In genomic region chr13:23159205-23159586, GRCh38 we compare ENCODE assay signal across 8 cellular contexts. TPM values are rescaled to one million over a fixed set of nuclear protein-coding genes. Genes with fewer than 3 reads are reported as not detected.
DNase-seq lines count a peak whose midpoint lies in the region; ATAC-seq and TF ChIP-seq lines count a peak whose summit lies in the region.

No MANE protein-coding gene starts in this region.

- no peak overlapping the region for H2BK20ac ChIP-seq in H9 (ENCODE audit: low read depth, low read length, poor library complexity, severe bottlenecking)

- H3K27ac ChIP-seq in H9 (ENCODE audit: insufficient read length, low read depth, low read length) (no peak overlapping the region), right cardiac atrium (ENCODE audit: low read length) (no peak overlapping the region)

- no peak overlapping the region for H4K5ac ChIP-seq in H9 (ENCODE audit: insufficient read length, low read depth, low read length)

- CTCF ChIA-PET in WTC11 (lab: Charles Lee), result interaction anchor here (0.5 to 1.0 kb wide), 19 partner anchors 9 to 358 kb away, joined by 3 to 8 read pairs (median 3); no protein-coding TSS in a partner anchor

- peak overlapping the region; percentile 45 for H3K4me3 ChIP-seq in right cardiac atrium (ENCODE audit: low read length)

- in situ Hi-C loops in G401 (cut with HindIII; ENCODE audit: low sequenced_read_pairs), result no loop called here

- intact Hi-C loops in right cardiac atrium (cut with DNase I), result no loop called here

- no peak overlapping the region for H2BK15ac ChIP-seq in H9 (ENCODE audit: low read depth, low read length)

- H3K18ac ChIP-seq in H9 (ENCODE audit: insufficient read length, low read depth, low read length), result no peak overlapping the region

- peak overlapping the region; percentile 94 for H3K4me2 ChIP-seq in H9 (ENCODE audit: insufficient read depth, insufficient read length, low read length)

- no peaks in the 10 kb centered on the region for H3K79me2 ChIP-seq in H9 (ENCODE audit: insufficient read depth, low read length)

- H3K9me3 ChIP-seq in H9 (ENCODE audit: control insufficient read depth, low read depth, low read length) (no peaks in the 10 kb centered on the region), right cardiac atrium (ENCODE audit: control insufficient read depth, low read length) (no peaks in the 10 kb centered on the region)

- H3K4me1 Mint-ChIP-seq in H9, result peaks cover 7 to 8% of the 10 kb centered on the region in 2 experiments
- H3K4me1 Mint-ChIP-seq in WTC11, result peaks cover 6% of the 10 kb centered on the region
- peaks cover 0 to 4% of the 10 kb centered on the region in 2 donors for H3K4me1 Mint-ChIP-seq in immature natural killer cell

- no peak overlapping the region for H3K56ac ChIP-seq in H9 (ENCODE audit: insufficient read length, low read depth, low read length)

- no peak overlapping the region for H3T11ph ChIP-seq in H9 (ENCODE audit: low read length)

- no peak overlapping the region for H3K23ac ChIP-seq in H9 (ENCODE audit: insufficient read length, low read depth, low read length)

- H3K27me3 Mint-ChIP-seq in H9 (ENCODE audit: low read depth) (peaks cover 32% of the 10 kb centered on the region), WTC11 (ENCODE audit: low read depth) (peaks cover 40% of the 10 kb centered on the region), immature natural killer cell (ENCODE audit: low read depth in 3 of 3) (peaks cover 4 to 9% (median 8%) of the 10 kb centered on the region in 3 donors)

- H3K36me3 Mint-ChIP-seq in H9 (ENCODE audit: insufficient read depth in 1 of 3, low read depth in 3 of 3), result no peaks in the 10 kb centered on the region; a peak in 3 of 7 replicates
- no peaks in the 10 kb centered on the region; the same call in 1 of the 2 replicates for H3K36me3 Mint-ChIP-seq in WTC11
- no peaks in the 10 kb centered on the region for H3K36me3 Mint-ChIP-seq in immature natural killer cell

- no peak overlapping the region for H2BK5ac ChIP-seq in H9 (ENCODE audit: insufficient read length, low read length)

- no peak overlapping the region for H3K14ac ChIP-seq in H9 (ENCODE audit: insufficient read depth, low read length)

- POLR2A ChIA-PET in WTC11 (lab: Charles Lee), result no interaction called here

- no CpG with 5 or more reads among the region's 11 CpGs for WGBS in H9 (ENCODE audit: extremely low coverage, insufficient read length, low lambda C conversion rate)
- WGBS in right cardiac atrium, result 15% methylated on average over 11 of the region's 11 CpGs

- H2BK120ac ChIP-seq in H9 (ENCODE audit: low read depth, low read length, poor library complexity, severe bottlenecking), result no peak overlapping the region

- H3K4me3 Mint-ChIP-seq in H9 (peak overlapping the region; percentile 91 to 97), WTC11 (peak overlapping the region; percentile 92), immature natural killer cell (no peak overlapping the region)

- no peaks in the 10 kb centered on the region for H3K79me1 ChIP-seq in H9 (ENCODE audit: insufficient read depth, low read depth, low read length, poor library complexity, severe bottlenecking)

- H3K9ac ChIP-seq in H9 (ENCODE audit: extremely low read depth, insufficient read length, low read length), result no peak overlapping the region

- H2AK5ac ChIP-seq in H9 (ENCODE audit: insufficient read length, low read length), result no peak overlapping the region

- H4K91ac ChIP-seq in H9 (ENCODE audit: insufficient read length, low read depth, low read length), result no peak overlapping the region

- peaks cover 4% of the 10 kb centered on the region for H3K23me2 ChIP-seq in H9 (ENCODE audit: insufficient read length, low read depth, low read length, poor library complexity, severe bottlenecking)

- peak; percentile 82 for ATAC-seq in WTC11
- ATAC-seq in right cardiac atrium, result peak; percentile 50 to 65

- peak overlapping the region; percentile 71 for H2AFZ ChIP-seq in H9 (ENCODE audit: low read length)

- H3K4me1 ChIP-seq in H9 (ENCODE audit: insufficient read depth, low read length) (no peaks in the 10 kb centered on the region), right cardiac atrium (ENCODE audit: control insufficient read depth, insufficient read depth, low read length) (no peaks in the 10 kb centered on the region)

- peak; percentile 64 for DNase-seq in AG08395 (ENCODE audit: low spot score)
- peak; percentile 76 for DNase-seq in H9
- DNase-seq in WTC11 (ENCODE audit: low spot score), result peak; percentile 85
- peak in 2 of 3 donors; percentile 32 to 62 for DNase-seq in right cardiac atrium
- DNase-seq in stimulated activated CD4-positive, alpha-beta T cell treated with anti-CD3 and anti-CD28 coated beads, Interleukin-12 subunit alpha, Interleukin-12 subunit beta, amount 100 ng/mL, for 48 hours (ENCODE audit: low read depth in 2 of 3, low spot score in 1 of 3), result peak; percentile 3 to 14 (median 8)
- DNase-seq in G401 (ENCODE audit: low spot score), result no peak
- DNase-seq in immature natural killer cell, result no peak
- DNase-seq in activated gamma-delta T cell (lab: John Stamatoyannopoulos, UW), result no peak

- H3K27me3 ChIP-seq in H9 (ENCODE audit: insufficient read depth, low read length) (peaks cover 8% of the 10 kb centered on the region; the same call in 1 of the 2 replicates), right cardiac atrium (ENCODE audit: control insufficient read depth, insufficient read depth) (no peaks in the 10 kb centered on the region)

- no peak overlapping the region for H4K8ac ChIP-seq in H9 (replicated peaks; ENCODE audit: insufficient read length, low read depth, low read length)

- H3K9me3 Mint-ChIP-seq in H9 (peaks cover 0 to 2% of the 10 kb centered on the region in 2 experiments; a peak in 3 of 5 replicates), WTC11 (peaks cover 16% of the 10 kb centered on the region), immature natural killer cell (peaks cover 0 to 3% (median 0%) of the 10 kb centered on the region in 6 donors)

- no peak overlapping the region for H2BK12ac ChIP-seq in H9 (ENCODE audit: insufficient read length, low read depth, low read length)

- no peak overlapping the region for H3K4ac ChIP-seq in H9 (ENCODE audit: low read depth, low read length)

- H3K27ac Mint-ChIP-seq in H9, result no peak overlapping the region
- no peak overlapping the region for H3K27ac Mint-ChIP-seq in WTC11
- H3K27ac Mint-ChIP-seq in immature natural killer cell, result no peak overlapping the region

- TF ChIP-seq CTCF in H9 (conservative IDR thresholded peaks at IDR 0.05) (peak; percentile 88), WTC11 (IDR thresholded peaks at IDR 0.05) (peak; percentile 67; the same call in 1 of the 2 replicates)

- no peaks in the 10 kb centered on the region for H4K20me1 ChIP-seq in H9 (ENCODE audit: control insufficient read depth, insufficient read depth, insufficient read length)

TF ChIP-seq in WTC11, 78 proteins besides CTCF, POLR2A, EP300 and RAD21 (continues in another document):
- no peak for TF ChIP-seq E2F4 (CRISPR knock-in tag; IDR thresholded peaks at IDR 0.05; ENCODE audit: borderline replicate concordance, low read depth)
- no peak for TF ChIP-seq RELA (CRISPR knock-in tag; IDR thresholded peaks at IDR 0.05; ENCODE audit: borderline replicate concordance)
- no peak for TF ChIP-seq ATF2 (CRISPR knock-in tag; IDR thresholded peaks at IDR 0.05; ENCODE audit: borderline replicate concordance, low read depth)
- no peak for TF ChIP-seq ATF6 (CRISPR knock-in tag; IDR thresholded peaks at IDR 0.05)

RNA-seq across cellular contexts. Expression of gene SGCG, which starts 21.6 kb away (rescaled TPM):
- total RNA-seq in H9 (2021), result 0.31 TPM in 1 of 2 replicates, not detected in the other
- not detected in 3 replicates for total RNA-seq in WTC11 (2021)
- 100 to 1,000 TPM in 2 of 4 donors, 10 to 100 TPM in 2; 61.8 to 130 (median 104) TPM for total RNA-seq in right cardiac atrium
- polyA plus RNA-seq in right cardiac atrium, result 86.6 TPM
- not detected in 2 replicates for total RNA-seq in G401 (2014; rRNA removed; shearing (Covaris generic))
- not detected for polyA plus RNA-seq in immature natural killer cell

Comparison
In these comparisons a context has a peak if more than half of its experiments do, and no peak if none do; other contexts are left out.
1. DNase-seq: peak in AG08395 (single experiment), H9 (single experiment), WTC11 (single experiment), right cardiac atrium (2 of 3) and stimulated activated CD4-positive, alpha-beta T cell treated with anti-CD3 and anti-CD28 coated beads, Interleukin-12 subunit alpha, Interleukin-12 subunit beta, amount 100 ng/mL, for 48 hours (3 of 3); none in G401 (single experiment), immature natural killer cell (0 of 3) and activated gamma-delta T cell (single experiment).
2. H3K4me3 Mint-ChIP-seq: peak in H9 (2 of 2) and WTC11 (single experiment); none in immature natural killer cell (0 of 5).
3. RNA of gene SGCG, which starts 21.6 kb away (total RNA-seq): 61.8 to 130 TPM in right cardiac atrium; 0.31 TPM in H9, not detected in WTC11 and not detected in G401; every median in the first group is over 10 times any median in the second.